8 cellular contexts compared by ENCODE assay signal in genomic region chr15:52789601-52790165, GRCh38. TPM values are rescaled to one million over a fixed set of nuclear protein-coding genes. Genes with fewer than 3 reads are reported as not detected.
DNase-seq lines count a peak whose midpoint lies in the region; ATAC-seq and TF ChIP-seq lines count a peak whose summit lies in the region.

No MANE protein-coding gene starts in this region.

- intact Hi-C loops in activated CD4-positive, alpha-beta memory T cell treated with anti-CD3 and anti-CD28 coated beads for 36 hours (cut with micrococcal nuclease), result loop anchor here (10.0 kb wide), 1 partner anchor 795 kb away; no protein-coding TSS in a partner anchor
- intact Hi-C loops in left ventricle myocardium inferior (cut with micrococcal nuclease), result loop anchor here (10.0 kb wide), 1 partner anchor 405 kb away; no protein-coding TSS in a partner anchor

- H3K9me3 Mint-ChIP-seq in activated CD4-positive, alpha-beta memory T cell treated with anti-CD3 and anti-CD28 coated beads for 36 hours, result no peaks in the 10 kb centered on the region

- POLR2A ChIA-PET in activated CD4-positive, alpha-beta memory T cell treated with anti-CD3 and anti-CD28 coated beads for 36 hours (lab: Charles Lee), result no interaction called here

- no peak for DNase-seq in activated CD4-positive, alpha-beta memory T cell treated with anti-CD3 and anti-CD28 coated beads for 36 hours
- DNase-seq in left ventricle myocardium inferior (no peak), NCI-H1694 treated with DMSO at 0.1 percent for 48 hours (lab: John Stamatoyannopoulos, UW) (no peak), NK-92 (lab: John Stamatoyannopoulos, UW; ENCODE audit: unreplicated experiment) (no peak)

- ATAC-seq in HG02885 (IDR thresholded peaks at IDR 0.05; ENCODE audit: poor library complexity, unreplicated experiment), result peak; percentile 24
- ATAC-seq in GM18505 (IDR thresholded peaks at IDR 0.05; ENCODE audit: unreplicated experiment), result no peak

- no peak overlapping the region for H3K27ac Mint-ChIP-seq in activated CD4-positive, alpha-beta memory T cell treated with anti-CD3 and anti-CD28 coated beads for 36 hours

- no peaks in the 10 kb centered on the region for H3K9me3 ChIP-seq in ES-I3 (ENCODE audit: control insufficient read depth, insufficient read depth, low read length)
- no peaks in the 10 kb centered on the region for H3K9me3 ChIP-seq in left ventricle myocardium inferior (replicated peaks)

- CTCF ChIA-PET in activated CD4-positive, alpha-beta memory T cell treated with anti-CD3 and anti-CD28 coated beads for 36 hours (lab: Charles Lee), result no interaction called here

- peaks cover 83% of the 10 kb centered on the region for H3K27me3 Mint-ChIP-seq in activated CD4-positive, alpha-beta memory T cell treated with anti-CD3 and anti-CD28 coated beads for 36 hours

- no peak for TF ChIP-seq CTCF in left ventricle myocardium inferior (IDR thresholded peaks at IDR 0.05; ENCODE audit: borderline replicate concordance)

- peaks cover 15% of the 10 kb centered on the region for H3K4me1 ChIP-seq in ES-I3 (ENCODE audit: insufficient read depth, low read length)
- peaks cover 57% of the 10 kb centered on the region for H3K4me1 ChIP-seq in left ventricle myocardium inferior

- no peaks in the 10 kb centered on the region for H3K36me3 Mint-ChIP-seq in activated CD4-positive, alpha-beta memory T cell treated with anti-CD3 and anti-CD28 coated beads for 36 hours

- peak overlapping the region; percentile 55 for H3K4me3 Mint-ChIP-seq in activated CD4-positive, alpha-beta memory T cell treated with anti-CD3 and anti-CD28 coated beads for 36 hours

- peaks cover 28% of the 10 kb centered on the region for H3K4me1 Mint-ChIP-seq in activated CD4-positive, alpha-beta memory T cell treated with anti-CD3 and anti-CD28 coated beads for 36 hours (ENCODE audit: low read depth)

- H3K4me3 ChIP-seq in left ventricle myocardium inferior (peak overlapping the region; percentile 70), skin epidermis (peak overlapping the region; percentile 24 to 47 (median 37))

- no peak for TF ChIP-seq POLR2A in GM18505 (IDR thresholded peaks at IDR 0.05; ENCODE audit: borderline replicate concordance, extremely low read depth, insufficient read depth, insufficient read length)

- H3K27me3 ChIP-seq in left ventricle myocardium inferior (ENCODE audit: low read depth), result peaks cover 99% of the 10 kb centered on the region

- H3K36me3 ChIP-seq in ES-I3 (ENCODE audit: insufficient read depth, low read length) (no peaks in the 10 kb centered on the region), left ventricle myocardium inferior (no peaks in the 10 kb centered on the region)

- H3K9ac ChIP-seq in ES-I3 (ENCODE audit: low read depth, low read length), result peak overlapping the region; percentile 53

- H3K27ac ChIP-seq in left ventricle myocardium inferior (replicated peaks), result no peak overlapping the region
- H3K27ac ChIP-seq in skin epidermis, result no peak overlapping the region

RNA-seq across cellular contexts. Expression of gene ONECUT1, which starts 0.5 kb away (rescaled TPM):
- not detected for total RNA-seq in activated CD4-positive, alpha-beta memory T cell treated with anti-CD3 and anti-CD28 coated beads for 36 hours
- not detected for total RNA-seq in left ventricle myocardium inferior
